In genomic region chr16:3528406-3528805, GRCh38 we compare ENCODE assay signal across 28 cellular contexts. TPM values are rescaled to one million over a fixed set of nuclear protein-coding genes. Genes with fewer than 3 reads are reported as not detected.
"Had no signal": no experiment of that assay in that cellular context is flagged by ENCODE, and none has a peak within 500 bp of the region (broad histone marks: within the 10 kb centered on the region; RNA-seq: fewer than 3 reads in every experiment).

No MANE protein-coding gene starts in this region.

- DNase-seq: activated CD4-positive, CD25-positive, alpha-beta regulatory T cell treated with anti-CD3 and anti-CD28 coated beads, Interleukin-2, amount 50 U/mL, for 72 hours; activated gamma-delta T cell treated with Interleukin-2 at 50 U/mL for 16 hours; activated T-cell treated with anti-CD3 and anti-CD28 coated beads, Interleukin-2, amount 50 U/mL, for 72 hours; body of pancreas; effector CD8-positive, alpha-beta T cell; foreskin melanocyte; lower lobe of right lung; nephron progenitor cell; pancreas; psoas muscle; right cardiac atrium; stimulated activated CD4-positive, alpha-beta T cell treated with anti-CD3 and anti-CD28 coated beads, Interleukin-12 subunit alpha, Interleukin-12 subunit beta, amount 100 ng/mL, for 4 hours; stimulated activated CD4-positive, alpha-beta T cell treated with anti-CD3 and anti-CD28 coated beads, Interleukin-4, amount 100 ng/mL, for 4 hours; stomach; WERI-Rb-1 had no signal

- H3K27ac Mint-ChIP-seq: T-helper 2 cell treated with Interferon-gamma antibody and Interleukin-4, amounts not matched to agents 5 μg/mL and 100 μg/mL, for 36 hours had no signal

- H3K4me1 Mint-ChIP-seq: nephron progenitor cell had no signal

- H3K9me3 Mint-ChIP-seq: activated T-cell treated with anti-CD3 and anti-CD28 coated beads, Interleukin-2, amount 50 U/mL, for 72 hours; T-helper 2 cell treated with Interferon-gamma antibody and Interleukin-4, amounts not matched to agents 5 μg/mL and 100 μg/mL, for 36 hours had no signal

- H3K4me3 Mint-ChIP-seq: activated T-cell treated with anti-CD3 and anti-CD28 coated beads, Interleukin-2, amount 50 U/mL, for 72 hours; nephron progenitor cell; T-helper 2 cell treated with Interferon-gamma antibody and Interleukin-4, amounts not matched to agents 5 μg/mL and 100 μg/mL, for 36 hours had no signal

- ATAC-seq: body of pancreas, esophagus mucosa, left lobe of liver, lower lobe of right lung, pancreas, psoas muscle, right cardiac atrium, SK-N-SH treated with all-trans-retinoic acid at 6 μM for 48 hours had no signal

RNA-seq across cellular contexts. Expression of gene C16orf90, which starts 33.1 kb away (rescaled TPM):
- total RNA-seq: activated CD8-positive, alpha-beta memory T cell treated with anti-CD3 and anti-CD28 coated beads for 36 hours; activated T-cell treated with anti-CD3 and anti-CD28 coated beads, Interleukin-2, amount 50 U/mL, for 72 hours; body of pancreas; cardiac muscle cell; chondrocyte; endothelial cell of umbilical vein; esophagus mucosa; kidney epithelial cell; left lobe of liver; lower lobe of right lung; pancreas; psoas muscle; right cardiac atrium; skeletal muscle tissue; stomach; suprapubic skin; tibial nerve; urinary bladder had no signal
